Comparison of ENCODE assay signal across 20 cellular contexts in the genomic region with DNA sequence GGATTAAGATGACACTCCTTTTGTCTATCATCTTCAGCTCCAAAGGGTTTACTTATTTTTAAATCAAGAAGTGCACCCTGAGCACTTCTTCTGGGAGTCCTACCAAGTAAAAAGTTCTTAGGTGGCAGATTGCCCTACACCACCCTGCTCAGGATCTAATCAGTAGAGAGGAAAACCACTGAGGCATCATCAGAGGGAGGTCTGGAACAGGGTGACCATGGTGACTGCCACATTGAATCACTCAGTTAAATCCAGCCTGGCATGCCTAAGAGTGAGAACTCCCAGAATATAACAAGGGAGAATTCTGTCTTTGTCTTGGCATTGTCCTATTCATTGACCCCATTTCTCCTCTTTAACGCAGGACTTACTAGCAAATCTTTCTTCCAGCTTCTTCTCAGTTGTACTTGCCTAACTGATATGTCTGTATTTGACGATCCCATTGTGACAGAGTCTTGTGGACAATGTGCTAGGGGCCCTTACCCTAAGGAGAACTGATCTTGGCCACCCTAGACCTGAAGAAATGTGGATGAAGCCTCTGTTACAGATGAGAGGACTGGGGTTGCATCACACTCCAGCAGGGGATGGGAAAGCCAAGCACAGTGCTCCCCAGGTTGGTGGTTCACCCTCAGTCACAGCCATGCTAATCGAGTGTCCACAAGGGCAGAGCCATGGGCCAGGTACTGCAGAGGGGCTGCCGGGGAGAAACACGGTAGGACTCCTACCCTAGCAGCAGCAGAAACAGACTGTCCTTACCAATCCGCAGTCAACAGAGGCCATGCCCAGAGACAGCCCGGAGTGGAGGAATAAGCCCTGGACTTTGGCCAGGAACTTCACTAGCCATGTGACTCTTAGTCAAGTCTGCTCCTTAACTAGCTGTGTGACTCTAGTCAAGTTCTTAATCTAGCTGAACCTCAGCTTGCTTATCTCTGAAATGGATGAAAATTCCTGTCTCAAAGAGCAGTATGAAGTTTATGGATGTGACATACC. TPM values are rescaled to one million over a fixed set of nuclear protein-coding genes. Genes with fewer than 3 reads are reported as not detected.
DNase-seq lines count a peak whose midpoint lies in the region; ATAC-seq, FAIRE-seq and TF ChIP-seq lines count a peak whose summit lies in the region.
"Had no signal": no experiment of that assay in that cellular context is flagged by ENCODE, and none has a peak within 500 bp of the region (broad histone marks: within the 10 kb centered on the region; RNA-seq: fewer than 3 reads in every experiment).

No MANE protein-coding gene starts in this region.

- H3K9me3 ChIP-seq in A549 = no peaks in the 10 kb centered on the region
- no peaks in the 10 kb centered on the region for H3K9me3 ChIP-seq in mammary epithelial cell (replicated peaks; ENCODE audit: insufficient read depth, low read length)
- H3K9me3 ChIP-seq: ovary, spleen had no signal

- peaks cover 6% of the 10 kb centered on the region for H3K36me3 ChIP-seq in mammary epithelial cell (ENCODE audit: insufficient read depth, low read length)
- H3K36me3 ChIP-seq: ovary, spleen had no signal

- intact Hi-C loops in mammary epithelial cell (cut with micrococcal nuclease) = loop anchor here (1.0 kb wide), 1 partner anchor 13 kb away; no protein-coding TSS in a partner anchor

- H4K20me1 ChIP-seq in mammary epithelial cell (ENCODE audit: insufficient read depth, low read length) = no peaks in the 10 kb centered on the region

- peak in 1 of 2 experiments; percentile 8; a peak in 1 of 6 replicates for ATAC-seq in A549
- no peak for ATAC-seq in HG03108 (IDR thresholded peaks at IDR 0.05; ENCODE audit: unreplicated experiment)
- no peak for ATAC-seq in activated naive CD8-positive, alpha-beta T cell treated with anti-CD3 and anti-CD28 coated beads, Interleukin-2, amount 50 U/mL, for 24 hours
- ATAC-seq: stimulated activated naive B cell treated with anti-CD40 and anti-IgM and Interleukin-4, amounts not matched to agents 10 μg/mL and 1 μg/mL and 100 μg/mL, for 72 hours had no signal

- in situ Hi-C loops in mammary epithelial cell (cut with MboI; ENCODE audit: low sequenced_read_pairs in 2 of 2) = no loop called here

- H3K4me3 Mint-ChIP-seq in activated naive CD8-positive, alpha-beta T cell treated with anti-CD3 and anti-CD28 coated beads, Interleukin-2, amount 50 U/mL, for 24 hours = no peak overlapping the region
- H3K4me3 Mint-ChIP-seq: activated CD4-positive, alpha-beta memory T cell treated with anti-CD3 and anti-CD28 coated beads, Interleukin-2, amount 10 ng/mL, durations not matched to agents 7 days and 5 days; activated naive CD8-positive, alpha-beta T cell treated with anti-CD3 and anti-CD28 coated beads, Interleukin-2, amount 10 ng/mL, durations not matched to agents 7 days and 5 days; stimulated activated naive B cell treated with anti-CD40 and anti-IgM and Interleukin-4, amounts not matched to agents 10 μg/mL and 1 μg/mL and 100 μg/mL, for 72 hours had no signal

- H3K27ac ChIP-seq in A549 = peak overlapping the region; percentile 72 to 80; a peak in 5 of 6 replicates
- H3K27ac ChIP-seq in mammary epithelial cell (ENCODE audit: insufficient read depth, low read depth, low read length) = peak overlapping the region; percentile 87
- H3K27ac ChIP-seq: ovary, spleen had no signal

- no peak overlapping the region for H3K4me3 ChIP-seq in A549
- no peak overlapping the region for H3K4me3 ChIP-seq in mammary epithelial cell (replicated peaks in 1 of 3; ENCODE audit: insufficient read depth in 1 of 3, low read depth in 2 of 3, low read length in 3 of 3)
- H3K4me3 ChIP-seq: ovary, spleen had no signal

- H3K27ac Mint-ChIP-seq in activated naive CD8-positive, alpha-beta T cell treated with anti-CD3 and anti-CD28 coated beads, Interleukin-2, amount 50 U/mL, for 24 hours = no peak overlapping the region
- H3K27ac Mint-ChIP-seq: activated CD4-positive, alpha-beta memory T cell treated with anti-CD3 and anti-CD28 coated beads, Interleukin-2, amount 10 ng/mL, durations not matched to agents 7 days and 5 days; activated naive CD8-positive, alpha-beta T cell treated with anti-CD3 and anti-CD28 coated beads, Interleukin-2, amount 10 ng/mL, durations not matched to agents 7 days and 5 days; stimulated activated naive B cell treated with anti-CD40 and anti-IgM and Interleukin-4, amounts not matched to agents 10 μg/mL and 1 μg/mL and 100 μg/mL, for 72 hours had no signal

- H3K27me3 ChIP-seq in mammary epithelial cell (ENCODE audit: insufficient read depth, low read length) = no peaks in the 10 kb centered on the region
- H3K27me3 ChIP-seq: ovary had no signal

- dilution Hi-C loops in mammary epithelial cell (cut with HindIII; ENCODE audit: low sequenced_read_pairs) = no loop called here

- no peaks in the 10 kb centered on the region for H3K9me3 Mint-ChIP-seq in activated naive CD8-positive, alpha-beta T cell treated with anti-CD3 and anti-CD28 coated beads, Interleukin-2, amount 50 U/mL, for 24 hours
- H3K9me3 Mint-ChIP-seq: activated CD4-positive, alpha-beta memory T cell treated with anti-CD3 and anti-CD28 coated beads, Interleukin-2, amount 10 ng/mL, durations not matched to agents 7 days and 5 days; activated naive CD8-positive, alpha-beta T cell treated with anti-CD3 and anti-CD28 coated beads, Interleukin-2, amount 10 ng/mL, durations not matched to agents 7 days and 5 days had no signal

- H3K27me3 Mint-ChIP-seq in activated naive CD8-positive, alpha-beta T cell treated with anti-CD3 and anti-CD28 coated beads, Interleukin-2, amount 50 U/mL, for 24 hours = peaks cover 12% of the 10 kb centered on the region

- TF ChIP-seq CTCF in A549 (IDR thresholded peaks at IDR 0.05) (no peak), mammary epithelial cell (conservative IDR thresholded peaks at IDR 0.05 in 1 of 2, IDR thresholded peaks at IDR 0.05 in 1 of 2; ENCODE audit: extremely low read depth in 1 of 2, insufficient read depth in 1 of 2, low read depth in 1 of 2, low read length in 2 of 2) (no peak)

- TF ChIP-seq RAD21 in A549 (conservative IDR thresholded peaks at IDR 0.05 in 1 of 2, IDR thresholded peaks at IDR 0.05 in 1 of 2) = no peak
- no peak for TF ChIP-seq RAD21 in Ishikawa (IDR thresholded peaks at IDR 0.05; ENCODE audit: low read depth)

- no peaks in the 10 kb centered on the region for H3K36me3 Mint-ChIP-seq in activated naive CD8-positive, alpha-beta T cell treated with anti-CD3 and anti-CD28 coated beads, Interleukin-2, amount 50 U/mL, for 24 hours (ENCODE audit: low read depth)
- H3K36me3 Mint-ChIP-seq: activated naive CD8-positive, alpha-beta T cell treated with anti-CD3 and anti-CD28 coated beads, Interleukin-2, amount 10 ng/mL, durations not matched to agents 7 days and 5 days; stimulated activated naive B cell treated with anti-CD40 and anti-IgM and Interleukin-4, amounts not matched to agents 10 μg/mL and 1 μg/mL and 100 μg/mL, for 72 hours had no signal

- BruUV-seq in mammary epithelial cell (replicated peaks; lab: Mats Ljungman, UMichigan) = no TSS peak

- no peak for FAIRE-seq in A549 (lab: Jason Lieb, UNC)

- peaks cover 49% of the 10 kb centered on the region for H3K4me1 ChIP-seq in A549
- peaks cover 89% of the 10 kb centered on the region for H3K4me1 ChIP-seq in mammary epithelial cell (ENCODE audit: insufficient read depth, low read length)
- H3K4me1 ChIP-seq: spleen had no signal

- DNase-seq in A549 (ENCODE audit: low read depth in 1 of 2, low spot score in 1 of 2) (no peak), mammary epithelial cell (peak; percentile 63), mucosa of gallbladder (ENCODE audit: low spot score) (peak; percentile 50), MV-4-11 (lab: John Stamatoyannopoulos, UW) (no peak), SK-N-DZ (ENCODE audit: low spot score) (no peak)
- no peak for DNase-seq in activated naive CD8-positive, alpha-beta T cell treated with anti-CD3 and anti-CD28 coated beads, Interleukin-2, amount 50 U/mL, for 24 hours
- DNase-seq: activated CD4-positive, alpha-beta memory T cell treated with anti-CD3 and anti-CD28 coated beads, Interleukin-2, amount 10 ng/mL, durations not matched to agents 7 days and 5 days; activated naive CD8-positive, alpha-beta T cell treated with anti-CD3 and anti-CD28 coated beads, Interleukin-2, amount 10 ng/mL, durations not matched to agents 7 days and 5 days; activated T-cell treated with anti-CD3 and anti-CD28 coated beads, Interleukin-2, amount 50 U/mL, for 48 hours; effector CD8-positive, alpha-beta T cell; hypothalamus; left cardiac atrium; NCI-H187 treated with DMSO at 0.1 percent for 48 hours; ovary; spleen; stimulated activated naive B cell treated with anti-CD40 and anti-IgM and Interleukin-4, amounts not matched to agents 10 μg/mL and 1 μg/mL and 100 μg/mL, for 72 hours; SW 1271 had no signal

- CTCF ChIA-PET in A549 (lab: Yijun Ruan, JAX) (interaction anchor here (0.7 to 3.9 kb wide), 11 partner anchors 8 to 87 kb away, joined by 3 to 14 read pairs (median 4); no protein-coding TSS in a partner anchor), mammary epithelial cell (lab: Charles Lee; ENCODE audit: low non-redundant PET) (interaction anchor here (0.5 kb wide), 1 partner anchor 34 kb away, joined by 5 read pairs; no protein-coding TSS in a partner anchor)

- H3K4me2 ChIP-seq in A549 (peak overlapping the region; percentile 52), mammary epithelial cell (ENCODE audit: insufficient read depth, low read depth, low read length) (no peak overlapping the region)

- WGBS in A549 (ENCODE audit: missing lambda C conversion rate) = 77% methylated on average over 7 of the region's 7 CpGs
- WGBS in mammary epithelial cell (ENCODE audit: low coverage, missing lambda C conversion rate) = 58% methylated on average over 7 of the region's 7 CpGs

- TF ChIP-seq EP300 in A549 (IDR thresholded peaks at IDR 0.05) (no peak), Ishikawa (IDR thresholded peaks at IDR 0.05; ENCODE audit: borderline replicate concordance) (no peak)

- TF ChIP-seq POLR2A in A549 (IDR thresholded peaks at IDR 0.05; ENCODE audit: low read length) = no peak

- peaks cover 82% of the 10 kb centered on the region for H3K79me2 ChIP-seq in mammary epithelial cell (ENCODE audit: insufficient read depth, low read length)

- H3K4me1 Mint-ChIP-seq in activated naive CD8-positive, alpha-beta T cell treated with anti-CD3 and anti-CD28 coated beads, Interleukin-2, amount 50 U/mL, for 24 hours = no peaks in the 10 kb centered on the region
- H3K4me1 Mint-ChIP-seq: activated CD4-positive, alpha-beta memory T cell treated with anti-CD3 and anti-CD28 coated beads, Interleukin-2, amount 10 ng/mL, durations not matched to agents 7 days and 5 days; activated naive CD8-positive, alpha-beta T cell treated with anti-CD3 and anti-CD28 coated beads, Interleukin-2, amount 10 ng/mL, durations not matched to agents 7 days and 5 days; stimulated activated naive B cell treated with anti-CD40 and anti-IgM and Interleukin-4, amounts not matched to agents 10 μg/mL and 1 μg/mL and 100 μg/mL, for 72 hours had no signal

- H2AFZ ChIP-seq in mammary epithelial cell (ENCODE audit: low read depth, low read length) = no peak overlapping the region

- POLR2A ChIA-PET in A549 (lab: Yijun Ruan, JAX) = no interaction called here

- peak overlapping the region; percentile 46 for H3K9ac ChIP-seq in mammary epithelial cell (ENCODE audit: insufficient read depth, low read length)

RNA-seq across cellular contexts. Expression of a gene that starts 15.4 kb away (rescaled TPM):
- polyA plus RNA-seq in A549 (2011; rRNA removed) = not detected in 2 replicates
- polyA plus RNA-seq in A549 (2012; cell fraction: cytosol; rRNA removed) = 0.01 TPM in 1 of 2 replicates, not detected in the other
- not detected in 2 replicates for polyA plus RNA-seq in A549 (2012; cell fraction: nucleus; rRNA removed)
- not detected in 3 replicates for polyA plus RNA-seq in A549 (2017; fragmentation: RNase III; extraction: RNeasy Plus Mini Kit Qiagen cat#74134 plus additional on column Dnase treatment)
- polyA minus RNA-seq in A549 (2011; rRNA and poly(A)+ RNA removed) = not detected in 2 replicates
- total RNA-seq in mammary epithelial cell = 100 to 1,000 TPM; 102 to 201 TPM
- polyA plus RNA-seq in mammary epithelial cell = 155 TPM
- polyA minus RNA-seq in mammary epithelial cell = 253 TPM
- total RNA-seq in mucosa of gallbladder = 0.09 TPM
- polyA plus RNA-seq in SK-N-DZ (2014; cell fraction: cytosol; rRNA removed) = 0.14 and 0.23 TPM in 2 replicates
- 0.15 and 0.35 TPM in 2 replicates for polyA plus RNA-seq in SK-N-DZ (2014; cell fraction: nucleus; rRNA removed)
- total RNA-seq: activated CD4-positive, alpha-beta memory T cell treated with anti-CD3 and anti-CD28 coated beads, Interleukin-2, amount 10 ng/mL, durations not matched to agents 7 days and 5 days; activated naive CD8-positive, alpha-beta T cell treated with anti-CD3 and anti-CD28 coated beads, Interleukin-2, amount 10 ng/mL, durations not matched to agents 7 days and 5 days; OCI-LY7; spleen had no signal

Comparison
In these comparisons a context has a peak if more than half of its experiments do, and no peak if none do; other contexts are left out.
1. DNase-seq: peak in mammary epithelial cell (single experiment) and mucosa of gallbladder (single experiment); none in A549 (0 of 2), MV-4-11 (single experiment), activated naive CD8-positive, alpha-beta T cell treated with anti-CD3 and anti-CD28 coated beads, Interleukin-2, amount 50 U/mL, for 24 hours (single experiment) and SK-N-DZ (single experiment).
2. RNA of a gene that starts 15.4 kb away (total RNA-seq): 102 to 201 TPM in mammary epithelial cell; 0.09 TPM in mucosa of gallbladder (single experiment); every median in the first group is over 10 times any median in the second.